18 cellular contexts compared by ENCODE assay signal in genomic region chr3:113794526-113794925, GRCh38. TPM values are rescaled to one million over a fixed set of nuclear protein-coding genes. Genes with fewer than 3 reads are reported as not detected.
DNase-seq lines count a peak whose midpoint lies in the region; ATAC-seq and TF ChIP-seq lines count a peak whose summit lies in the region.
"Had no signal": no experiment of that assay in that cellular context is flagged by ENCODE, and none has a peak within 500 bp of the region (broad histone marks: within the 10 kb centered on the region; RNA-seq: fewer than 3 reads in every experiment).

No MANE protein-coding gene starts in this region.

- intact Hi-C loops in upper lobe of right lung (cut with DNase I), result no loop called here

- no peak overlapping the region for H2AFZ ChIP-seq in mesenchymal stem cell (ENCODE audit: low read depth, low read length)
- H2AFZ ChIP-seq: PC-9 had no signal

- H2BK5ac ChIP-seq in mesenchymal stem cell (ENCODE audit: low read depth, low read length, poor library complexity, severe bottlenecking), result no peak overlapping the region

- H2BK12ac ChIP-seq in mesenchymal stem cell (ENCODE audit: low read length in 2 of 2), result no peak overlapping the region

- no peaks in the 10 kb centered on the region for H3K4me1 ChIP-seq in mesenchymal stem cell (ENCODE audit: control insufficient read depth, insufficient read depth, low read depth, low read length)
- H3K4me1 ChIP-seq in upper lobe of right lung, result no peaks in the 10 kb centered on the region

- peak overlapping the region; percentile 7 for H3K9ac ChIP-seq in mesenchymal stem cell (ENCODE audit: low read length)
- H3K9ac ChIP-seq: SK-N-SH had no signal

- peaks cover 24% of the 10 kb centered on the region for H3K36me3 Mint-ChIP-seq in WTC11

- over 99% methylated on average over 4 of the region's 4 CpGs for WGBS in mesenchymal stem cell

- DNase-seq in Kasumi-1 (lab: John Stamatoyannopoulos, UW), result peak; percentile 90 to 95
- peak; percentile 55 for DNase-seq in OCI-M1 (lab: John Stamatoyannopoulos, UW)
- no peak for DNase-seq in WTC11 (ENCODE audit: low spot score)
- DNase-seq in mesenchymal stem cell, result no peak
- DNase-seq in upper lobe of right lung, result no peak
- DNase-seq in HCEC 1CT, result no peak
- DNase-seq: CD4-positive, CD25-positive, alpha-beta regulatory T cell; DMS79; MM.1S; NCI-H1694 treated with DMSO at 0.1 percent for 48 hours; NCI-H2081 treated with DMSO at 0.1 percent for 48 hours; NCI-H446; NCI-H526 treated with DMSO at 0.1 percent for 48 hours; PC-9; RPMI8226; SHP77; SK-N-SH had no signal

- no peak overlapping the region for H3K4ac ChIP-seq in mesenchymal stem cell (ENCODE audit: low read depth in 1 of 2, low read length in 2 of 2)

- peak overlapping the region; percentile 93; the same call in 1 of the 2 replicates for H3K27ac Mint-ChIP-seq in WTC11
- H3K27ac Mint-ChIP-seq: CD4-positive, CD25-positive, alpha-beta regulatory T cell had no signal

- no peak overlapping the region for H4K91ac ChIP-seq in mesenchymal stem cell (ENCODE audit: low read length)

- H3K18ac ChIP-seq in mesenchymal stem cell (ENCODE audit: low read depth in 1 of 2, low read length in 2 of 2), result no peak overlapping the region

- H3K36me3 ChIP-seq in mesenchymal stem cell (ENCODE audit: control insufficient read depth in 1 of 2, insufficient read depth in 2 of 2, low read depth in 1 of 2, low read length in 2 of 2) (peaks cover 3 to 95% of the 10 kb centered on the region in 2 experiments), upper lobe of right lung (peaks cover 91% of the 10 kb centered on the region)

- H3K9me3 ChIP-seq in mesenchymal stem cell (ENCODE audit: control insufficient read depth, low read length) (no peaks in the 10 kb centered on the region), upper lobe of right lung (no peaks in the 10 kb centered on the region)
- H3K9me3 ChIP-seq: SK-N-SH had no signal

- POLR2A ChIA-PET in WTC11 (lab: Charles Lee), result no interaction called here

- peaks cover 1% of the 10 kb centered on the region for H3K79me1 ChIP-seq in mesenchymal stem cell (replicated peaks; ENCODE audit: low read length, poor library complexity, severe bottlenecking)

- no peak overlapping the region for H2BK15ac ChIP-seq in mesenchymal stem cell (ENCODE audit: low read depth, poor library complexity, severe bottlenecking)

- H3K27me3 ChIP-seq in mesenchymal stem cell (ENCODE audit: control insufficient read depth in 1 of 2, insufficient read depth in 1 of 2, low read length in 2 of 2) (no peaks in the 10 kb centered on the region), upper lobe of right lung (no peaks in the 10 kb centered on the region)

- H3K4me3 ChIP-seq in mesenchymal stem cell (ENCODE audit: insufficient read depth in 1 of 2, low read depth in 1 of 2, low read length in 2 of 2), result no peak overlapping the region
- no peak overlapping the region for H3K4me3 ChIP-seq in upper lobe of right lung
- H3K4me3 ChIP-seq: PC-9 had no signal

- no peak overlapping the region for H3K4me2 ChIP-seq in mesenchymal stem cell (ENCODE audit: low read length, poor library complexity, severe bottlenecking)
- H3K4me2 ChIP-seq: PC-9, SK-N-SH had no signal

- no peaks in the 10 kb centered on the region for H3K4me1 Mint-ChIP-seq in WTC11

- CTCF ChIA-PET in WTC11 (lab: Charles Lee), result interaction anchor here (0.6 to 1.5 kb wide), 3 partner anchors 31 to 58 kb away, joined by 3 to 5 read pairs (median 4); no protein-coding TSS in a partner anchor

- TF ChIP-seq CTCF in WTC11 (IDR thresholded peaks at IDR 0.05) (no peak), upper lobe of right lung (IDR thresholded peaks at IDR 0.05) (no peak)

- H3K27ac ChIP-seq in mesenchymal stem cell (ENCODE audit: low read length, poor library complexity, severe bottlenecking), result no peak overlapping the region
- no peak overlapping the region for H3K27ac ChIP-seq in upper lobe of right lung
- H3K27ac ChIP-seq: PC-9 had no signal

- H2AK5ac ChIP-seq in mesenchymal stem cell (ENCODE audit: low read length, severe bottlenecking), result no peak overlapping the region

- no peak overlapping the region for H3K23ac ChIP-seq in mesenchymal stem cell (ENCODE audit: low read length in 2 of 2)

- no peak overlapping the region for H4K8ac ChIP-seq in mesenchymal stem cell (ENCODE audit: low read length)

- ATAC-seq in WTC11, result no peak
- no peak for ATAC-seq in upper lobe of right lung
- no peak for ATAC-seq in GM21576 (IDR thresholded peaks at IDR 0.05; ENCODE audit: unreplicated experiment)

- H3K9me3 Mint-ChIP-seq in WTC11, result no peaks in the 10 kb centered on the region
- H3K9me3 Mint-ChIP-seq: CD4-positive, CD25-positive, alpha-beta regulatory T cell had no signal

- H2BK120ac ChIP-seq in mesenchymal stem cell (ENCODE audit: low read depth, low read length), result no peak overlapping the region

- H3K4me3 Mint-ChIP-seq in WTC11, result no peak overlapping the region
- H3K4me3 Mint-ChIP-seq: CD4-positive, CD25-positive, alpha-beta regulatory T cell had no signal

- no peaks in the 10 kb centered on the region for H3K27me3 Mint-ChIP-seq in WTC11 (ENCODE audit: low read depth)
- H3K27me3 Mint-ChIP-seq: CD4-positive, CD25-positive, alpha-beta regulatory T cell had no signal

- H3K14ac ChIP-seq in mesenchymal stem cell (ENCODE audit: low read length in 2 of 2), result no peak overlapping the region

TF ChIP-seq in WTC11, 78 proteins besides CTCF, POLR2A, EP300 and RAD21:
- TF ChIP-seq USF2 (CRISPR knock-in tag; IDR thresholded peaks at IDR 0.05) (no peak), PRRX2 (CRISPR knock-in tag; IDR thresholded peaks at IDR 0.05) (no peak), TEAD4 (CRISPR knock-in tag; IDR thresholded peaks at IDR 0.05) (no peak), ATF1 (CRISPR knock-in tag; IDR thresholded peaks at IDR 0.05) (no peak), ZNF317 (CRISPR knock-in tag; IDR thresholded peaks at IDR 0.05; ENCODE audit: borderline replicate concordance, low read depth) (no peak), FOXJ3 (CRISPR knock-in tag; IDR thresholded peaks at IDR 0.05; ENCODE audit: borderline replicate concordance) (no peak), ZBTB43 (CRISPR knock-in tag; IDR thresholded peaks at IDR 0.05) (no peak), SP1 (CRISPR knock-in tag; conservative IDR thresholded peaks at IDR 0.05) (no peak), NR3C1 (CRISPR knock-in tag; conservative IDR thresholded peaks at IDR 0.05; ENCODE audit: low read depth) (no peak), ZNF423 (CRISPR knock-in tag; IDR thresholded peaks at IDR 0.05) (no peak), MXD4 (CRISPR knock-in tag; IDR thresholded peaks at IDR 0.05; ENCODE audit: borderline replicate concordance) (no peak)

RNA-seq across cellular contexts. Expression of gene GRAMD1C, which starts 44.1 kb away (rescaled TPM):
- total RNA-seq in WTC11 (2021) (2.6 to 3.5 TPM (median 2.8 TPM) in 3 replicates), upper lobe of right lung (6.4 TPM)
- polyA plus RNA-seq in mesenchymal stem cell (2013, experiment 1 of 2), result 8.9 TPM
- polyA plus RNA-seq in mesenchymal stem cell (2013, experiment 2 of 2), result 6.8 TPM

RNA-seq across cellular contexts. Expression of gene ATP6V1A, which starts 47.7 kb away (rescaled TPM):
- 85.6 to 90.7 TPM (median 88.9 TPM) in 3 replicates for total RNA-seq in WTC11 (2021)
- 35.5 TPM for polyA plus RNA-seq in mesenchymal stem cell (2013, experiment 1 of 2)
- polyA plus RNA-seq in mesenchymal stem cell (2013, experiment 2 of 2), result 35.2 TPM
- 102 TPM for total RNA-seq in upper lobe of right lung

RNA-seq across cellular contexts. Expression of gene NAA50, which starts 48.5 kb away (rescaled TPM):
- total RNA-seq in WTC11 (2021) (170 to 193 TPM (median 175 TPM) in 3 replicates), upper lobe of right lung (90.0 TPM)
- polyA plus RNA-seq in mesenchymal stem cell (2013, experiment 1 of 2), result 91.6 TPM
- 92.9 TPM for polyA plus RNA-seq in mesenchymal stem cell (2013, experiment 2 of 2)

Comparison
In these comparisons a context has a peak if more than half of its experiments do, and no peak if none do; other contexts are left out.
1. DNase-seq: peak in Kasumi-1 (2 of 2) and OCI-M1 (single experiment); none in WTC11 (single experiment), mesenchymal stem cell (single experiment), upper lobe of right lung (single experiment) and HCEC 1CT (single experiment).